ENCODE assay signal across 8 cellular contexts in the genomic region with DNA sequence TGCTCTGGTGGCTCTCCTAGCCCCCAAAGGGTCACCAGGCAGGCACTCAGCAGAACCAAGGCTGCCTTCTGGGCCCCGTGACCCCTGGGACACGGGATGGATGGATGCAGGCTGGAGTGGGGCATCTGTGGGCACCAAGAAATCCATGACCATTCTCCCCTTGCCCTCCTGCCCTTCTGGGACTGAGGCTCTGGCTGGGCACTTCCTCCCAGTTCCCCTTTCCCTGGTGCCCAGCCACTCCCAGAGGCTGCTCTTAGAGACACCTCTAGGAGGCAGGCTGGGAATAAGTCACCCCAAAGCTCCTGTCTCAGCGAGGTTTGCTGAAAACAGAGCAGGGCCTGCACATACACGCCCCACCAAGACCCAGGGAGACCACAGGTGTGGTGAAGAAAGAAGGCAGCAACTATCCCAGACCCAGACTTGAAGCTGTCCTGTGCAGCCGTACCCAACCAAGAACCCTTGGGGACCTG. TPM values are rescaled to one million over a fixed set of nuclear protein-coding genes. Genes with fewer than 3 reads are reported as not detected.
DNase-seq lines count a peak whose midpoint lies in the region; ATAC-seq and TF ChIP-seq lines count a peak whose summit lies in the region.

No MANE protein-coding gene starts in this region.

- H3K27ac ChIP-seq in BLaER1 treated with 17β-estradiol and CSF1 and Interleukin-3, amounts not matched to agents 10 nM and 100 nM: peak overlapping the region; percentile 67 to 98 (median 92)
- peak overlapping the region; percentile 99 for H3K27ac ChIP-seq in fibroblast of lung (ENCODE audit: insufficient read depth, low read length)
- peak overlapping the region; percentile 73 for H3K27ac ChIP-seq in psoas muscle

- no peak overlapping the region for H2AFZ ChIP-seq in fibroblast of lung (ENCODE audit: low read length)

- H3K27me3 ChIP-seq in BLaER1 treated with 17β-estradiol and CSF1 and Interleukin-3, amounts not matched to agents 10 nM and 100 nM: no peaks in the 10 kb centered on the region
- H3K27me3 ChIP-seq in fibroblast of lung (ENCODE audit: control insufficient read depth, insufficient read depth, low read length) (no peaks in the 10 kb centered on the region), psoas muscle (ENCODE audit: insufficient read depth in 3 of 3, low read length in 2 of 3) (no peaks in the 10 kb centered on the region)

- peaks cover 14% of the 10 kb centered on the region for H3K79me2 ChIP-seq in fibroblast of lung (ENCODE audit: control insufficient read depth, insufficient read depth, low read length)

- DNase-seq in T-cell (peak in 2 of 34 experiments; percentile 30 to 37), fibroblast of lung (ENCODE audit: low read depth in 2 of 2) (peak in 1 of 2 donors; percentile 49), psoas muscle (peak in 1 of 2 donors; percentile 63), NOMO-1 treated with dmso at 0.1 percent for 144 hours (lab: John Stamatoyannopoulos, UW; ENCODE audit: unreplicated experiment) (no peak), cerebellar nuclear complex (lab: John Stamatoyannopoulos, UW) (no peak)

- peaks cover 0 to 50% (median 24%) of the 10 kb centered on the region in 11 experiments; a peak in 17 of 22 replicates for H3K36me3 ChIP-seq in BLaER1 treated with 17β-estradiol and CSF1 and Interleukin-3, amounts not matched to agents 10 nM and 100 nM
- H3K36me3 ChIP-seq in fibroblast of lung (ENCODE audit: control insufficient read depth, insufficient read depth, low read length): peaks cover 6% of the 10 kb centered on the region
- peaks cover 0 to 7% of the 10 kb centered on the region in 2 donors for H3K36me3 ChIP-seq in psoas muscle (ENCODE audit: insufficient read depth in 1 of 2, low read depth in 1 of 2)

- WGBS in psoas muscle, 3 donors: 55 to 71% (median 59%) methylated on average over 5 of the region's 5 CpGs

- H3K4me2 ChIP-seq in BLaER1 treated with 17β-estradiol and CSF1 and Interleukin-3, amounts not matched to agents 10 nM and 100 nM: peak overlapping the region; percentile 83 to 100 (median 99)
- H3K4me2 ChIP-seq in fibroblast of lung (ENCODE audit: extremely low read depth, insufficient read depth, low read length): peak overlapping the region; percentile 98

- peaks cover 0 to 49% (median 0%) of the 10 kb centered on the region in 11 experiments; a peak in 7 of 22 replicates for H4K20me1 ChIP-seq in BLaER1 treated with 17β-estradiol and CSF1 and Interleukin-3, amounts not matched to agents 10 nM and 100 nM
- H4K20me1 ChIP-seq in fibroblast of lung (ENCODE audit: control insufficient read depth, extremely low read depth, insufficient read depth, low read length): no peaks in the 10 kb centered on the region

- H3K4me3 ChIP-seq in BLaER1 treated with 17β-estradiol and CSF1 and Interleukin-3, amounts not matched to agents 10 nM and 100 nM: peak overlapping the region; percentile 48 to 93 (median 69)
- H3K4me3 ChIP-seq in fibroblast of lung (replicated peaks in 1 of 4; ENCODE audit: control extremely low read depth in 1 of 4, insufficient read depth in 1 of 4, low read depth in 3 of 4, low read length in 4 of 4): peak overlapping the region; percentile 63 to 82 (median 73)
- peak overlapping the region; percentile 60 for H3K4me3 ChIP-seq in psoas muscle

- peak overlapping the region; percentile 76 to 96 (median 86) for H3K9ac ChIP-seq in BLaER1 treated with 17β-estradiol and CSF1 and Interleukin-3, amounts not matched to agents 10 nM and 100 nM
- peak overlapping the region; percentile 80 for H3K9ac ChIP-seq in fibroblast of lung (ENCODE audit: insufficient read depth, low read length)

- no peaks in the 10 kb centered on the region for H3K9me3 ChIP-seq in BLaER1 treated with 17β-estradiol and CSF1 and Interleukin-3, amounts not matched to agents 10 nM and 100 nM (replicated peaks in 1 of 11)
- H3K9me3 ChIP-seq in fibroblast of lung (ENCODE audit: control insufficient read depth, insufficient read depth, low read depth, low read length) (no peaks in the 10 kb centered on the region), psoas muscle (no peaks in the 10 kb centered on the region)

- CTCF ChIA-PET in T-cell (lab: Charles Lee): interaction anchor here (0.6 to 1.9 kb wide), 8 partner anchors 21 to 62 kb away, joined by 3 to 13 read pairs (median 6); partner anchors contain the start of gene DNAJC18 (in 1 of the 2)

- peak; percentile 28 to 32 for TF ChIP-seq CTCF in fibroblast of lung (conservative IDR thresholded peaks at IDR 0.05 in 1 of 2, IDR thresholded peaks at IDR 0.05 in 1 of 2; ENCODE audit: low read depth in 1 of 2, low read length in 2 of 2)
- TF ChIP-seq CTCF in psoas muscle (IDR thresholded peaks at IDR 0.05): no peak

- peak overlapping the region; percentile 97 to 98 for H3K27ac Mint-ChIP-seq in T-cell

- peaks cover 75 to 87% (median 81%) of the 10 kb centered on the region in 10 experiments for H3K4me1 ChIP-seq in BLaER1 treated with 17β-estradiol and CSF1 and Interleukin-3, amounts not matched to agents 10 nM and 100 nM
- H3K4me1 ChIP-seq in fibroblast of lung (ENCODE audit: control insufficient read depth, extremely low read depth, insufficient read depth, low read length) (peaks cover 8% of the 10 kb centered on the region), psoas muscle (no peaks in the 10 kb centered on the region)

- peaks cover 34 to 45% (median 41%) of the 10 kb centered on the region in 3 donors for H3K4me1 Mint-ChIP-seq in T-cell

- POLR2A ChIA-PET in T-cell (lab: Charles Lee): interaction anchor here (0.6 to 2.4 kb wide), 7 partner anchors 16 to 928 kb away, joined by 3 to 9 read pairs (median 5); partner anchors contain the start of gene DNAJC18 (in 1 of the 2)

- no peaks in the 10 kb centered on the region for H3K9me3 Mint-ChIP-seq in T-cell

- ATAC-seq in GM21737 (IDR thresholded peaks at IDR 0.05; ENCODE audit: unreplicated experiment): peak; percentile 17
- peak in 3 of 4 experiments; percentile 19 to 32 (median 25) for ATAC-seq in T-cell (replicated peaks in 1 of 4)
- peak; percentile 18 to 53 (median 20) for ATAC-seq in psoas muscle
- ATAC-seq in HG03432 (IDR thresholded peaks at IDR 0.05; ENCODE audit: unreplicated experiment): no peak

- intact Hi-C loops in psoas muscle (cut with DNase I): no loop called here

- H3K36me3 Mint-ChIP-seq in T-cell: peaks cover 14% of the 10 kb centered on the region

- H3K27me3 Mint-ChIP-seq in T-cell: no peaks in the 10 kb centered on the region

- H3K4me3 Mint-ChIP-seq in T-cell: peak overlapping the region; percentile 86 to 89 (median 87)

RNA-seq across cellular contexts. Expression of gene STING1, which starts 0.9 kb away (rescaled TPM):
- 100 to 1,000 TPM; 102 to 181 (median 138) TPM for total RNA-seq in T-cell
- 35.7 and 70.2 TPM in 2 replicates for total RNA-seq in fibroblast of lung
- polyA plus RNA-seq in fibroblast of lung: 70.9 and 78.4 TPM in 2 replicates
- polyA plus RNA-seq in fibroblast of lung (2012): 83.7 and 94.0 TPM in 2 replicates
- 126 and 151 TPM in 2 replicates for polyA minus RNA-seq in fibroblast of lung (ENCODE audit: low replicate concordance)
- total RNA-seq in psoas muscle: 10 to 100 TPM in 1 of 4 donors, 1 to 10 TPM in 3; 7.1 to 13.2 (median 8.4) TPM
- 1 to 10 TPM; 4.4 to 6.3 (median 4.8) TPM for polyA plus RNA-seq in psoas muscle

RNA-seq across cellular contexts. Expression of gene SMIM33, which starts 10.8 kb away (rescaled TPM):
- total RNA-seq in T-cell: 1 to 10 TPM in 1 of 5 donors, under 1 TPM in 4; 0.13 to 1.1 (median 0.47) TPM
- not detected in 2 replicates for total RNA-seq in fibroblast of lung
- not detected in 2 replicates for polyA plus RNA-seq in fibroblast of lung
- polyA plus RNA-seq in fibroblast of lung (2012): not detected in 2 replicates
- polyA minus RNA-seq in fibroblast of lung (ENCODE audit: low replicate concordance): not detected in 2 replicates
- not detected for total RNA-seq in psoas muscle
- polyA plus RNA-seq in psoas muscle: not detected

RNA-seq across cellular contexts. Expression of gene ECSCR, which starts 19.1 kb away (rescaled TPM):
- under 1 TPM in 1 of 5 donors, not detected in 4; 0.70 TPM for total RNA-seq in T-cell
- total RNA-seq in fibroblast of lung: not detected in 2 replicates
- 0.18 and 0.24 TPM in 2 replicates for polyA plus RNA-seq in fibroblast of lung
- polyA plus RNA-seq in fibroblast of lung (2012): 0.13 TPM in 1 of 2 replicates, not detected in the other
- polyA minus RNA-seq in fibroblast of lung (ENCODE audit: low replicate concordance): not detected in 2 replicates
- total RNA-seq in psoas muscle: 10 to 100 TPM in 3 of 4 donors, 1 to 10 TPM in 1; 7.9 to 16.2 (median 12.3) TPM
- 10 to 100 TPM in 2 of 3 donors, 1 to 10 TPM in 1; 7.6 to 25.4 (median 23.0) TPM for polyA plus RNA-seq in psoas muscle

RNA-seq across cellular contexts. Expression of gene DNAJC18, which starts 42.3 kb away (rescaled TPM):
- total RNA-seq in T-cell (1 to 10 TPM; 4.7 to 7.2 (median 6.4) TPM), fibroblast of lung (12.6 and 13.6 TPM in 2 replicates), psoas muscle (10 to 100 TPM in 2 of 4 donors, 1 to 10 TPM in 2; 9.0 to 10.7 (median 10.2) TPM)
- polyA plus RNA-seq in fibroblast of lung (9.4 and 14.6 TPM in 2 replicates), psoas muscle (10 to 100 TPM in 2 of 3 donors, 1 to 10 TPM in 1; 2.6 to 14.5 (median 13.7) TPM)
- 11.3 and 15.7 TPM in 2 replicates for polyA plus RNA-seq in fibroblast of lung (2012)
- polyA minus RNA-seq in fibroblast of lung (ENCODE audit: low replicate concordance): 3.3 and 4.9 TPM in 2 replicates
